ENCODE assay signal across 14 cellular contexts in the genomic region with DNA sequence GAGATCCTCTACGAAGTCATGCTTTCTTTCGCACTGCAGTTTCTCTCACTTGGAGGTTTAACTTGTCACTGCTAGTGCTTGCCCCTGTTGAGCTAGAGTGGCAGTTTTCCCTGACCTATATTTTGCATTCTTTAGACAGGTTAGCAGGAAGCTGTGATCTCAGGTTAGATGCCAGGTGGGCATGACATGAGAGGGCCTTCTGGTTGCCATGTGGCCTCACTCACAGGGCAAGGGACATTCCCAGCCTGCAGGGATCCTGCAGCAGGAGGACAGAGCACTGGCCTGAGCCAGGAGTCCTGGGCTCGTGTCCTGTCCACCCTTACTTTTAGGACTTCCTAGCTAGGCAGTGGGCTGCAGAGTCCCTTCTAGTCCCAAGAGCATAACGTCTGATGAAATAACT.
"Had no signal": no experiment of that assay in that cellular context is flagged by ENCODE, and none has a peak within 500 bp of the region (broad histone marks: within the 10 kb centered on the region; RNA-seq: fewer than 3 reads in every experiment).

No MANE protein-coding gene starts in this region.

- H3K27ac ChIP-seq: neutrophil, thyroid gland had no signal

- H3K4me3 ChIP-seq: thyroid gland had no signal

- H3K9me3 Mint-ChIP-seq: naive thymus-derived CD4-positive, alpha-beta T cell; nephron progenitor cell; type B pancreatic cell had no signal

- H3K27me3 Mint-ChIP-seq: naive thymus-derived CD4-positive, alpha-beta T cell; type B pancreatic cell had no signal

- H3K4me3 Mint-ChIP-seq: naive thymus-derived CD4-positive, alpha-beta T cell; nephron progenitor cell; type B pancreatic cell had no signal

- DNase-seq: effector memory CD4-positive, alpha-beta T cell; islet precursor cell; mammary epithelial cell; naive thymus-derived CD4-positive, alpha-beta T cell; nephron progenitor cell; right cardiac atrium; small intestine; stimulated activated CD4-positive, alpha-beta T cell treated with anti-CD3 and anti-CD28 coated beads, Interleukin-12 subunit alpha, Interleukin-12 subunit beta, amount 100 ng/mL, for 4 hours; stimulated activated naive CD4-positive, alpha-beta T cell treated with Interleukin-2 at 50 U/mL for 16 hours; thyroid gland had no signal

- H3K27ac Mint-ChIP-seq: naive thymus-derived CD4-positive, alpha-beta T cell; nephron progenitor cell; type B pancreatic cell had no signal

- H3K36me3 Mint-ChIP-seq: type B pancreatic cell had no signal

- ATAC-seq: esophagus mucosa; left lobe of liver; naive thymus-derived CD4-positive, alpha-beta T cell; right cardiac atrium had no signal

- H3K9me3 ChIP-seq: neutrophil, thyroid gland had no signal

- H3K27me3 ChIP-seq: neutrophil, thyroid gland had no signal

- H3K4me1 ChIP-seq: thyroid gland had no signal
